Comparison of ENCODE assay signal across 28 cellular contexts in genomic region chr1:87039096-87039495, GRCh38.
"Had no signal": no experiment of that assay in that cellular context is flagged by ENCODE, and none has a peak within 500 bp of the region (broad histone marks: within the 10 kb centered on the region; RNA-seq: fewer than 3 reads in every experiment).

No MANE protein-coding gene starts in this region.

- H3K9me3 Mint-ChIP-seq: naive thymus-derived CD4-positive, alpha-beta T cell; natural killer cell; nephron; stimulated activated effector memory CD8-positive, alpha-beta T cell treated with anti-CD3 and anti-CD28 coated beads, Interleukin-12 subunit alpha, Interleukin-12 subunit beta, amount 100 ng/mL, for 72 hours; stimulated activated naive B cell treated with anti-CD40 and anti-IgM and Interleukin-4, amounts not matched to agents 10 μg/mL and 1 μg/mL and 100 μg/mL, for 72 hours; stimulated activated naive CD8-positive, alpha-beta T cell treated with anti-CD3 and anti-CD28 coated beads, Interleukin-15, Interleukin-2, amounts not matched to agents 100 ng/mL and 50 ng/mL, for 24 hours had no signal

- DNase-seq: naive thymus-derived CD4-positive, alpha-beta T cell; natural killer cell; nucleus accumbens; pancreas; psoas muscle; right cardiac atrium; spleen; stimulated activated CD4-positive, alpha-beta T cell treated with anti-CD3 and anti-CD28 coated beads, Interleukin-15, amount 100 ng/mL, for 24 hours; stimulated activated CD4-positive, alpha-beta T cell treated with anti-CD3 and anti-CD28 coated beads, Interleukin-2, amount 100 ng/mL, for 24 hours; stimulated activated CD4-positive, alpha-beta T cell treated with anti-CD3 and anti-CD28 coated beads, Interleukin-2, amount 100 ng/mL, for 48 hours; stimulated activated CD4-positive, alpha-beta T cell treated with anti-CD3 and anti-CD28 coated beads, Interleukin-4, amount 100 ng/mL, for 24 hours; stimulated activated naive B cell treated with anti-CD40 and anti-IgM and Interleukin-4, amounts not matched to agents 10 μg/mL and 1 μg/mL and 100 μg/mL, for 72 hours; stimulated activated naive CD4-positive, alpha-beta T cell treated with Interleukin-2 at 50 U/mL for 16 hours; stomach; thyroid gland; trophoblast cell; upper lobe of left lung had no signal

- H3K4me3 Mint-ChIP-seq: naive thymus-derived CD4-positive, alpha-beta T cell; natural killer cell; nephron; stimulated activated effector memory CD8-positive, alpha-beta T cell treated with anti-CD3 and anti-CD28 coated beads, Interleukin-12 subunit alpha, Interleukin-12 subunit beta, amount 100 ng/mL, for 72 hours; stimulated activated naive B cell treated with anti-CD40 and anti-IgM and Interleukin-4, amounts not matched to agents 10 μg/mL and 1 μg/mL and 100 μg/mL, for 72 hours; stimulated activated naive CD8-positive, alpha-beta T cell treated with anti-CD3 and anti-CD28 coated beads, Interleukin-15, Interleukin-2, amounts not matched to agents 100 ng/mL and 50 ng/mL, for 24 hours had no signal

- H3K27me3 Mint-ChIP-seq: naive thymus-derived CD4-positive, alpha-beta T cell; stimulated activated naive B cell treated with anti-CD40 and anti-IgM and Interleukin-4, amounts not matched to agents 10 μg/mL and 1 μg/mL and 100 μg/mL, for 72 hours; stimulated activated naive CD8-positive, alpha-beta T cell treated with anti-CD3 and anti-CD28 coated beads, Interleukin-15, Interleukin-2, amounts not matched to agents 100 ng/mL and 50 ng/mL, for 24 hours had no signal

- H3K4me3 ChIP-seq: pancreas, psoas muscle, skin epidermis, smooth muscle cell, spleen, stomach, thoracic aorta, thyroid gland, tibial nerve, upper lobe of left lung, vagina had no signal

- H3K36me3 Mint-ChIP-seq: natural killer cell; stimulated activated effector memory CD8-positive, alpha-beta T cell treated with anti-CD3 and anti-CD28 coated beads, Interleukin-12 subunit alpha, Interleukin-12 subunit beta, amount 100 ng/mL, for 72 hours had no signal

- H3K4me2 ChIP-seq: smooth muscle cell had no signal

- FAIRE-seq: pancreas, urothelium cell line had no signal

- H3K27me3 ChIP-seq: neutrophil, pancreas, spleen, stomach, thyroid gland, tibial nerve, upper lobe of left lung, vagina had no signal

- H3K9me3 ChIP-seq: neutrophil, pancreas, psoas muscle, spleen, stomach, thoracic aorta, thyroid gland, tibial nerve, upper lobe of left lung, vagina had no signal

- ATAC-seq: naive thymus-derived CD4-positive, alpha-beta T cell; natural killer cell; pancreas; psoas muscle; right cardiac atrium; sciatic nerve; stimulated activated effector memory CD8-positive, alpha-beta T cell treated with anti-CD3 and anti-CD28 coated beads, Interleukin-12 subunit alpha, Interleukin-12 subunit beta, amount 100 ng/mL, for 72 hours; stimulated activated naive B cell treated with anti-CD40 and anti-IgM and Interleukin-4, amounts not matched to agents 10 μg/mL and 1 μg/mL and 100 μg/mL, for 72 hours had no signal

- H3K27ac ChIP-seq: neutrophil, pancreas, psoas muscle, skin epidermis, spleen, stomach, thoracic aorta, thyroid gland, tibial nerve, upper lobe of left lung, vagina had no signal

- H3K36me3 ChIP-seq: neutrophil, pancreas, spleen, stomach, thoracic aorta, thyroid gland, tibial nerve, upper lobe of left lung, vagina had no signal

- H3K4me1 ChIP-seq: pancreas, psoas muscle, stomach, thyroid gland, tibial nerve, upper lobe of left lung had no signal

- H3K27ac Mint-ChIP-seq: natural killer cell; nephron; stimulated activated effector memory CD8-positive, alpha-beta T cell treated with anti-CD3 and anti-CD28 coated beads, Interleukin-12 subunit alpha, Interleukin-12 subunit beta, amount 100 ng/mL, for 72 hours; stimulated activated naive B cell treated with anti-CD40 and anti-IgM and Interleukin-4, amounts not matched to agents 10 μg/mL and 1 μg/mL and 100 μg/mL, for 72 hours; stimulated activated naive CD8-positive, alpha-beta T cell treated with anti-CD3 and anti-CD28 coated beads, Interleukin-15, Interleukin-2, amounts not matched to agents 100 ng/mL and 50 ng/mL, for 24 hours had no signal
